ENCODE assay signal across 8 cellular contexts in the genomic region with DNA sequence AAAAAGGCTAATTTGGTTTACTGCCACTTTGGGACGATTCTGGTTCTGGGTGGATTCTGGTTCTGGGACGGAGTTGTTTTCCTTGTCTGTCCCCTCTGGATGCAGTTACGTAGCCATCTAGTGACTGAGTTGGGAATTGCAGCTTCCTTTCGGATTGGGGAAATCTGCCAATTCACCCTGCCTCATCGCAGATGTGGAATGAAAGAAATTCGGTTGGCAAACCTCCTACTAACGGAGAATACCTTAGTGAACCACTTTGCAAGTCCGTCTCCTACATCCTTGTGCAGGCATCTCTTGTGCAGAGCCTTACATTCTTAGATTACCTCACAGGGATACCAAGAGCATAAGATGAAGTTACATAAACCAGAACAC. TPM values are rescaled to one million over a fixed set of nuclear protein-coding genes. Genes with fewer than 3 reads are reported as not detected.
DNase-seq lines count a peak whose midpoint lies in the region; ATAC-seq and TF ChIP-seq lines count a peak whose summit lies in the region.

No MANE protein-coding gene starts in this region.

- H2AFZ ChIP-seq in GM23248 = peak overlapping the region; percentile 96

- peak overlapping the region; percentile 65 for H3K4me3 ChIP-seq in GM23248
- H3K4me3 ChIP-seq in colonic mucosa = peak overlapping the region; percentile 17
- peak overlapping the region; percentile 14 to 22 for H3K4me3 ChIP-seq in left lung

- H3K9ac ChIP-seq in GM23248 (peak overlapping the region; percentile 79), colonic mucosa (ENCODE audit: low read depth in 2 of 2, low read length in 2 of 2) (peak overlapping the region in 1 of 2 donors; percentile 42)

- in situ Hi-C loops in ACHN (cut with HindIII; ENCODE audit: low pct_ligation_motif_present, low pct_unique_long_range_greater_than_20kb, low sequenced_read_pairs) (no loop called here), GM23248 (cut with MboI) (no loop called here)

- H3K27me3 ChIP-seq in GM23248 (replicated peaks; ENCODE audit: insufficient read depth) (no peaks in the 10 kb centered on the region), colonic mucosa (no peaks in the 10 kb centered on the region), left lung (no peaks in the 10 kb centered on the region)

- no peaks in the 10 kb centered on the region for H4K20me1 ChIP-seq in GM23248 (ENCODE audit: insufficient read depth)

- TF ChIP-seq CTCF in colonic mucosa (IDR thresholded peaks at IDR 0.05) (peak; percentile 97), left lung (IDR thresholded peaks at IDR 0.05) (peak; percentile 86 to 92)

- intact Hi-C loops in colonic mucosa (cut with DNase I) (loop anchor here (10.0 kb wide), 1 partner anchor 112 kb away; a partner anchor contains a TSS), left lung (cut with DNase I) (loop anchor here in 1 of 2 donors (5.0 kb wide), 1 partner anchor 200 kb away; no protein-coding TSS in a partner anchor)

- no peaks in the 10 kb centered on the region for H3K9me3 ChIP-seq in GM23248 (ENCODE audit: low read depth)
- no peaks in the 10 kb centered on the region for H3K9me3 ChIP-seq in colonic mucosa
- H3K9me3 ChIP-seq in left lung = no peaks in the 10 kb centered on the region

- ATAC-seq in left lung = peak; percentile 90
- ATAC-seq in GM21360 (IDR thresholded peaks at IDR 0.05; ENCODE audit: unreplicated experiment) = no peak

- peak overlapping the region; percentile 86 for H3K4me2 ChIP-seq in GM23248 (ENCODE audit: unreplicated experiment)

- WGBS in GM23248 (ENCODE audit: low coverage in 1 of 2, low lambda C conversion rate in 2 of 2, missing lambda C conversion rate in 2 of 2), 2 experiments = 0 to 2% methylated on average over 8 of the region's 8 CpGs

- peaks cover 27% of the 10 kb centered on the region for H3F3A ChIP-seq in GM23248 (ENCODE audit: insufficient read depth)

- no peaks in the 10 kb centered on the region for H3K9me2 ChIP-seq in GM23248 (ENCODE audit: insufficient read depth)

- H3K27ac ChIP-seq in GM23248 (peak overlapping the region; percentile 56), colonic mucosa (peak overlapping the region; percentile 45), left lung (no peak overlapping the region)

- H3K36me3 ChIP-seq in GM23248 (ENCODE audit: low read depth) (no peaks in the 10 kb centered on the region), colonic mucosa (no peaks in the 10 kb centered on the region), left lung (no peaks in the 10 kb centered on the region)

- no peaks in the 10 kb centered on the region for H3K79me2 ChIP-seq in GM23248 (ENCODE audit: insufficient read depth)

- peak; percentile 92 for DNase-seq in ACHN
- DNase-seq in GM23248 = peak; percentile 87
- DNase-seq in NCI-H345 (lab: John Stamatoyannopoulos, UW) = peak; percentile 71
- peak; percentile 51 to 82 for DNase-seq in activated CD4-positive, alpha-beta T cell treated with anti-CD3 and anti-CD28 coated beads for 4 hours
- DNase-seq in colonic mucosa = peak; percentile 92
- DNase-seq in left lung = peak in 1 of 2 donors; percentile 48
- DNase-seq in stimulated activated CD4-positive, alpha-beta T cell treated with anti-CD3 and anti-CD28 coated beads, Interleukin-1b, Interleukin-23, amount 100 ng/mL, for 48 hours = peak; percentile 55

- H3K4me1 ChIP-seq in GM23248 (ENCODE audit: insufficient read depth) = peaks cover 34% of the 10 kb centered on the region
- no peaks in the 10 kb centered on the region for H3K4me1 ChIP-seq in colonic mucosa
- peaks cover 0 to 48% of the 10 kb centered on the region in 2 donors for H3K4me1 ChIP-seq in left lung

RNA-seq across cellular contexts. Expression of a gene that starts 31.5 kb away (rescaled TPM):
- total RNA-seq in GM23248 (2014; rRNA removed; shearing (Covaris generic)) = 14.4 and 15.0 TPM in 2 replicates
- 6.2 and 6.6 TPM in 2 replicates for polyA plus RNA-seq in GM23248 (2016; fragmentation: Nextera tagmentation; extraction: Ambion mirVana)
- 10 to 100 TPM in 1 of 2 donors, 1 to 10 TPM in 1; 9.7 to 11.7 TPM for total RNA-seq in colonic mucosa
- total RNA-seq in left lung = 10 to 100 TPM; 11.3 to 11.6 TPM

Comparison
In these comparisons a context has a peak if more than half of its experiments do, and no peak if none do; other contexts are left out.
1. H3K27ac ChIP-seq: peak in GM23248 (single experiment) and colonic mucosa (single experiment); none in left lung (0 of 2).
2. Peak in every context shown above with its lines, with median percentiles within 50 percentile points of each other: H3K4me3 ChIP-seq.